In genomic region chr6:99746261-99746895, GRCh38 we compare ENCODE assay signal across 8 cellular contexts.
DNase-seq lines count a peak whose midpoint lies in the region; ATAC-seq and TF ChIP-seq lines count a peak whose summit lies in the region.

No MANE protein-coding gene starts in this region.

- no peaks in the 10 kb centered on the region for H3K9me3 Mint-ChIP-seq in brain

- H3K4me3 Mint-ChIP-seq in brain, result no peak overlapping the region

- no peak overlapping the region for H3K27ac Mint-ChIP-seq in brain

- peaks cover 23% of the 10 kb centered on the region for H3K27me3 Mint-ChIP-seq in brain

- H3K36me3 Mint-ChIP-seq in brain, result no peaks in the 10 kb centered on the region

- peak; percentile 64 for DNase-seq in AG08395 (ENCODE audit: low spot score)
- DNase-seq in NCI-H1930 (lab: John Stamatoyannopoulos, UW), result peak; percentile 63 to 67
- peak; percentile 16 for DNase-seq in T-helper 9 cell
- DNase-seq in iPS-NIHi7 (ENCODE audit: extremely low spot score), result peak; percentile 44
- peak; percentile 56 for DNase-seq in stimulated activated CD4-positive, alpha-beta T cell treated with anti-CD3 and anti-CD28 coated beads, Interleukin-15, amount 100 ng/mL, for 24 hours

- ATAC-seq in GM18517 (IDR thresholded peaks at IDR 0.05; ENCODE audit: unreplicated experiment) (peak; percentile 95), HG02981 (IDR thresholded peaks at IDR 0.05; ENCODE audit: unreplicated experiment) (peak; percentile 93)

- peak; percentile 76 to 88 for TF ChIP-seq CTCF in brain (conservative IDR thresholded peaks at IDR 0.05)

- no peaks in the 10 kb centered on the region for H3K4me1 Mint-ChIP-seq in brain

Comparison
In these comparisons a context has a peak if more than half of its experiments do, and no peak if none do; other contexts are left out.
1. Peak in every context shown above with its lines: DNase-seq and ATAC-seq.